11 cellular contexts compared by ENCODE assay signal in the genomic region with DNA sequence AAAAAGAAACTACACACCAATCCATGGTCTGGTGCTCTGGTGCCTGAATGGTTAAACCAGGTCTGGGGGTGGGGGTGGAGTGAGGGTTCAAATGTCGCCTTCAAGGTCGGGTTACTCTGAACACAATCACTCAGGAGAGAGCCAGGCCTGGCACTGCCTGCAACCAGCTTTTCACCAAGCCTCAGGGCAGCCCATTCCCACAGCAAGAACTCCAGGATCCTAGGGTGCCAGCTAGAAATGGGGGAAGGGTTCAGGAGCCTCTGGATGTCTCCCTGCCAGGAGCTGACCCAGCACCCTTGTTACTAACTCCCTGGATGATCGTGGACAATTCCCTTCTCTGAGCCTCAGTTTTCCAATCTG. TPM values are rescaled to one million over a fixed set of nuclear protein-coding genes. Genes with fewer than 3 reads are reported as not detected.
DNase-seq lines count a peak whose midpoint lies in the region; ATAC-seq and TF ChIP-seq lines count a peak whose summit lies in the region.
"Had no signal": no experiment of that assay in that cellular context is flagged by ENCODE, and none has a peak within 500 bp of the region (broad histone marks: within the 10 kb centered on the region; RNA-seq: fewer than 3 reads in every experiment).

No MANE protein-coding gene starts in this region.

- peaks cover 6% of the 10 kb centered on the region for H4K20me1 ChIP-seq in hepatocyte (ENCODE audit: insufficient read depth, poor library complexity, severe bottlenecking)

- WGBS in hepatocyte (ENCODE audit: low lambda C conversion rate, missing lambda C conversion rate) = 14% methylated on average over 3 of the region's 3 CpGs
- WGBS in prostate gland = 31% methylated on average over 3 of the region's 3 CpGs

- peaks cover 99% of the 10 kb centered on the region for H3K4me1 ChIP-seq in hepatocyte (ENCODE audit: insufficient read depth)
- peaks cover 32% of the 10 kb centered on the region for H3K4me1 ChIP-seq in prostate gland (replicated peaks)
- peaks cover 6% of the 10 kb centered on the region for H3K4me1 ChIP-seq in effector memory CD4-positive, alpha-beta T cell (ENCODE audit: control insufficient read depth, insufficient read depth, low read length, poor library complexity, severe bottlenecking)

- no peak for TF ChIP-seq CTCF in C4-2B (conservative IDR thresholded peaks at IDR 0.05)
- no peak for TF ChIP-seq CTCF in WTC11 (IDR thresholded peaks at IDR 0.05)
- TF ChIP-seq CTCF in hepatocyte (IDR thresholded peaks at IDR 0.05; ENCODE audit: poor library complexity) = no peak
- no peak for TF ChIP-seq CTCF in prostate gland (IDR thresholded peaks at IDR 0.05)

- H3K9me2 ChIP-seq in hepatocyte (replicated peaks; ENCODE audit: insufficient read depth) = no peaks in the 10 kb centered on the region

- ATAC-seq in WTC11 = peak; percentile 4; the same call in 1 of the 2 replicates
- ATAC-seq: naive thymus-derived CD8-positive, alpha-beta T cell had no signal

- peaks cover 99% of the 10 kb centered on the region for H3K4me1 Mint-ChIP-seq in WTC11
- H3K4me1 Mint-ChIP-seq: central memory CD8-positive, alpha-beta T cell had no signal

- H3K9me3 ChIP-seq in hepatocyte (ENCODE audit: low read depth) = no peaks in the 10 kb centered on the region
- H3K9me3 ChIP-seq in prostate gland = no peaks in the 10 kb centered on the region
- H3K9me3 ChIP-seq in effector memory CD4-positive, alpha-beta T cell (ENCODE audit: control insufficient read depth, low read length) = no peaks in the 10 kb centered on the region

- H3K27me3 Mint-ChIP-seq in WTC11 (ENCODE audit: low read depth) = no peaks in the 10 kb centered on the region

- peak overlapping the region; percentile 86 for H3K27ac ChIP-seq in C4-2B
- peak overlapping the region; percentile 96 for H3K27ac ChIP-seq in hepatocyte
- peak overlapping the region; percentile 92 to 94 for H3K27ac ChIP-seq in prostate gland
- H3K27ac ChIP-seq in effector memory CD4-positive, alpha-beta T cell (ENCODE audit: insufficient read depth, low read length, poor library complexity, severe bottlenecking) = no peak overlapping the region

- no peak overlapping the region for H3K4me3 ChIP-seq in hepatocyte
- H3K4me3 ChIP-seq in prostate gland = no peak overlapping the region
- no peak overlapping the region for H3K4me3 ChIP-seq in effector memory CD4-positive, alpha-beta T cell (ENCODE audit: insufficient read depth, low read depth, low read length, poor library complexity, severe bottlenecking)

- no peak overlapping the region for H2AFZ ChIP-seq in hepatocyte

- H3K36me3 ChIP-seq in hepatocyte (replicated peaks; ENCODE audit: insufficient read depth, low read depth) (no peaks in the 10 kb centered on the region), prostate gland (no peaks in the 10 kb centered on the region)
- H3K36me3 ChIP-seq in effector memory CD4-positive, alpha-beta T cell (ENCODE audit: control insufficient read depth, insufficient read depth, low read length) = no peaks in the 10 kb centered on the region

- H3K9me3 Mint-ChIP-seq in WTC11 = no peaks in the 10 kb centered on the region
- H3K9me3 Mint-ChIP-seq: central memory CD8-positive, alpha-beta T cell; naive thymus-derived CD8-positive, alpha-beta T cell had no signal

- H3K27ac Mint-ChIP-seq in WTC11 = peak overlapping the region; percentile 98

- POLR2A ChIA-PET in WTC11 (lab: Charles Lee) = interaction anchor here (0.7 to 2.4 kb wide), 6 partner anchors 18 to 329 kb away, joined by 3 to 11 read pairs (median 5); partner anchors contain the start of gene SYS1

- DNase-seq in WTC11 (ENCODE audit: low spot score) = no peak
- no peak for DNase-seq in hepatocyte (ENCODE audit: low spot score)
- no peak for DNase-seq in prostate gland (ENCODE audit: low spot score)
- no peak for DNase-seq in NCI-H187 (lab: John Stamatoyannopoulos, UW)
- no peak for DNase-seq in activated CD4-positive, CD25-positive, alpha-beta regulatory T cell (lab: John Stamatoyannopoulos, UW)
- DNase-seq in effector CD8-positive, alpha-beta T cell (lab: John Stamatoyannopoulos, UW) = no peak
- no peak for DNase-seq in effector memory CD4-positive, alpha-beta T cell
- DNase-seq: naive thymus-derived CD8-positive, alpha-beta T cell had no signal

- peak overlapping the region; percentile 65 for H3K4me3 Mint-ChIP-seq in WTC11
- H3K4me3 Mint-ChIP-seq: central memory CD8-positive, alpha-beta T cell; naive thymus-derived CD8-positive, alpha-beta T cell had no signal

- no peak for TF ChIP-seq POLR2A in prostate gland (IDR thresholded peaks at IDR 0.05)

- CTCF ChIA-PET in WTC11 (lab: Charles Lee) = interaction anchor here (1.0 to 4.4 kb wide), 13 partner anchors 11 to 96 kb away, joined by 3 to 27 read pairs (median 5); partner anchors contain the start of genes MATN4 and SYS1

- H3K27me3 ChIP-seq in hepatocyte (no peaks in the 10 kb centered on the region), prostate gland (replicated peaks; ENCODE audit: insufficient read depth) (no peaks in the 10 kb centered on the region)
- H3K27me3 ChIP-seq in effector memory CD4-positive, alpha-beta T cell (replicated peaks; ENCODE audit: control insufficient read depth, insufficient read depth, low read length, poor library complexity, severe bottlenecking) = no peaks in the 10 kb centered on the region

- peak overlapping the region; percentile 87 for H3K4me2 ChIP-seq in hepatocyte

- H3K36me3 Mint-ChIP-seq in WTC11 = peaks cover 5% of the 10 kb centered on the region
- H3K36me3 Mint-ChIP-seq: naive thymus-derived CD8-positive, alpha-beta T cell had no signal

- intact Hi-C loops in prostate gland (cut with DNase I) = no loop called here

- peaks cover 60% of the 10 kb centered on the region for H3K79me2 ChIP-seq in hepatocyte

TF ChIP-seq in WTC11, 78 proteins besides CTCF, POLR2A, EP300 and RAD21:
- TF ChIP-seq PRDM15 (CRISPR knock-in tag; IDR thresholded peaks at IDR 0.05) (no peak; the same call in 1 of the 2 replicates), SMAD3 (CRISPR knock-in tag; IDR thresholded peaks at IDR 0.05; ENCODE audit: borderline replicate concordance) (no peak), E2F4 (CRISPR knock-in tag; IDR thresholded peaks at IDR 0.05; ENCODE audit: borderline replicate concordance, low read depth) (no peak)
- TF ChIP-seq, protein P1, sequence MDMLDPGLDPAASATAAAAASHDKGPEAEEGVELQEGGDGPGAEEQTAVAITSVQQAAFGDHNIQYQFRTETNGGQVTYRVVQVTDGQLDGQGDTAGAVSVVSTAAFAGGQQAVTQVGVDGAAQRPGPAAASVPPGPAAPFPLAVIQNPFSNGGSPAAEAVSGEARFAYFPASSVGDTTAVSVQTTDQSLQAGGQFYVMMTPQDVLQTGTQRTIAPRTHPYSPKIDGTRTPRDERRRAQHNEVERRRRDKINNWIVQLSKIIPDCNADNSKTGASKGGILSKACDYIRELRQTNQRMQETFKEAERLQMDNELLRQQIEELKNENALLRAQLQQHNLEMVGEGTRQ (CRISPR knock-in tag; IDR thresholded peaks at IDR 0.05) = no peak

RNA-seq across cellular contexts. Expression of gene SDC4, which starts 6.7 kb away (rescaled TPM):
- total RNA-seq in WTC11 (2021) = 64.0 to 69.6 TPM (median 69.5 TPM) in 3 replicates
- total RNA-seq in hepatocyte = 191 and 194 TPM in 2 replicates
- 159 and 178 TPM in 2 replicates for polyA plus RNA-seq in hepatocyte
- 100 to 1,000 TPM; 123 to 266 TPM for total RNA-seq in prostate gland

RNA-seq across cellular contexts. Expression of gene SYS1, which starts 21.4 kb away (rescaled TPM):
- total RNA-seq in WTC11 (2021) = 15.4 to 20.1 TPM (median 16.4 TPM) in 3 replicates
- 42.0 and 50.7 TPM in 2 replicates for total RNA-seq in hepatocyte
- 28.9 and 35.8 TPM in 2 replicates for polyA plus RNA-seq in hepatocyte
- total RNA-seq in prostate gland = 10 to 100 TPM; 29.3 to 57.4 TPM

RNA-seq across cellular contexts. Expression of gene MATN4, which starts 33.5 kb away (rescaled TPM):
- total RNA-seq in WTC11 (2021) = 1.9 to 2.5 TPM (median 2.2 TPM) in 3 replicates
- total RNA-seq in hepatocyte = 0.57 TPM in 1 of 2 replicates, not detected in the other
- 0.50 TPM in 1 of 2 replicates, not detected in the other for polyA plus RNA-seq in hepatocyte
- total RNA-seq in prostate gland = under 1 TPM in 1 of 2 donors, not detected in 1; 0.34 TPM
- total RNA-seq: naive thymus-derived CD8-positive, alpha-beta T cell had no signal
- polyA plus RNA-seq: naive thymus-derived CD8-positive, alpha-beta T cell had no signal

RNA-seq across cellular contexts. Expression of gene RBPJL, which starts 34.9 kb away (rescaled TPM):
- total RNA-seq in WTC11 (2021) = 0.78 to 0.85 TPM (median 0.80 TPM) in 3 replicates
- total RNA-seq in hepatocyte = not detected in 2 replicates
- polyA plus RNA-seq in hepatocyte = not detected in 2 replicates
- not detected for total RNA-seq in prostate gland
- total RNA-seq: LHCN-M2; naive thymus-derived CD8-positive, alpha-beta T cell had no signal
- polyA plus RNA-seq: naive thymus-derived CD8-positive, alpha-beta T cell had no signal

RNA-seq across cellular contexts. Expression of gene TP53TG5, which starts 36.6 kb away (rescaled TPM):
- total RNA-seq in WTC11 (2021) (0.37 to 0.85 TPM in 2 of 3 replicates, not detected in the other), hepatocyte (not detected in 2 replicates), prostate gland (under 1 TPM in 1 of 2 donors, not detected in 1; 0.51 TPM)
- polyA plus RNA-seq in hepatocyte = 0.23 TPM in 1 of 2 replicates, not detected in the other
- total RNA-seq: LHCN-M2 had no signal
